6 cellular contexts compared by ENCODE assay signal in genomic region chr17:78185981-78186688, GRCh38. TPM values are rescaled to one million over a fixed set of nuclear protein-coding genes. Genes with fewer than 3 reads are reported as not detected.
DNase-seq lines count a peak whose midpoint lies in the region; ATAC-seq and TF ChIP-seq lines count a peak whose summit lies in the region.

No MANE protein-coding gene starts in this region.

- intact Hi-C loops in OCI-LY7 (cut with micrococcal nuclease; ENCODE audit: unreplicated experiment) = loop anchor here (2.0 kb wide), 1 partner anchor 61 kb away; no protein-coding TSS in a partner anchor
- intact Hi-C loops in tibial artery (cut with DNase I; ENCODE audit: low total_unique reads) = no loop called here

- peaks cover 49% of the 10 kb centered on the region for H3K36me3 ChIP-seq in OCI-LY7 (ENCODE audit: insufficient read depth, low read length)
- H3K36me3 ChIP-seq in tibial artery = peaks cover 0 to 9% (median 7%) of the 10 kb centered on the region in 3 donors

- H3K4me3 ChIP-seq in OCI-LY7 (ENCODE audit: low read depth, low read length, poor library complexity, severe bottlenecking) = peak overlapping the region; percentile 76
- H3K4me3 ChIP-seq in fibroblast of mammary gland (ENCODE audit: control insufficient read depth, low read depth, low read length) = peak overlapping the region; percentile 76
- H3K4me3 ChIP-seq in tibial artery = peak overlapping the region; percentile 43 to 54

- H3K27ac ChIP-seq in OCI-LY7 (ENCODE audit: low read depth, low read length, poor library complexity, severe bottlenecking) (no peak overlapping the region), tibial artery (no peak overlapping the region)

- POLR2A ChIA-PET in OCI-LY7 (lab: Charles Lee) = interaction anchor here (0.6 to 1.7 kb wide), 8 partner anchors 10 to 71 kb away, joined by 3 to 6 read pairs (median 3); partner anchors contain the start of gene TMC6

- peak overlapping the region; percentile 84 for H3K4me2 ChIP-seq in OCI-LY7 (ENCODE audit: low read length)

- H3K9me2 ChIP-seq in OCI-LY7 (ENCODE audit: insufficient read depth, low read length) = no peaks in the 10 kb centered on the region

- peaks cover 3% of the 10 kb centered on the region; the same call in 1 of the 2 replicates for H4K20me1 ChIP-seq in OCI-LY7 (ENCODE audit: insufficient read depth, low read length)

- no peak for ATAC-seq in GM21367 (IDR thresholded peaks at IDR 0.05; ENCODE audit: unreplicated experiment)

- peaks cover 54% of the 10 kb centered on the region for H3K79me2 ChIP-seq in OCI-LY7 (ENCODE audit: insufficient read depth, low read depth, low read length)

- no peaks in the 10 kb centered on the region for H3K9me3 ChIP-seq in OCI-LY7 (ENCODE audit: low read length)
- no peaks in the 10 kb centered on the region for H3K9me3 ChIP-seq in tibial artery

- H3K4me1 ChIP-seq in OCI-LY7 (ENCODE audit: insufficient read depth, low read length, poor library complexity, severe bottlenecking) = peaks cover 58% of the 10 kb centered on the region
- peaks cover 0 to 20% (median 12%) of the 10 kb centered on the region in 4 donors for H3K4me1 ChIP-seq in tibial artery

- TF ChIP-seq CTCF in OCI-LY7 (conservative IDR thresholded peaks at IDR 0.05; ENCODE audit: low read length) = no peak
- TF ChIP-seq CTCF in fibroblast of mammary gland (conservative IDR thresholded peaks at IDR 0.05; ENCODE audit: control insufficient read depth, insufficient read depth, low read depth, low read length) = no peak
- no peak for TF ChIP-seq CTCF in tibial artery (IDR thresholded peaks at IDR 0.05)

- no TSS peak for BruUV-seq in OCI-LY7 (replicated peaks; lab: Mats Ljungman, UMichigan)

- CTCF ChIA-PET in OCI-LY7 (lab: Charles Lee; ENCODE audit: unreplicated experiment) = interaction anchor here (0.6 to 1.6 kb wide), 4 partner anchors 10 to 1771 kb away, joined by 3 to 5 read pairs (median 4); partner anchors contain the start of gene TMC8

- no peak overlapping the region for H2AFZ ChIP-seq in OCI-LY7 (ENCODE audit: low read length)

- peak; percentile 67 for DNase-seq in EH (ENCODE audit: low read depth)
- DNase-seq in OCI-LY7 (ENCODE audit: low spot score) = peak; percentile 53
- DNase-seq in fibroblast of mammary gland (ENCODE audit: low read depth) = peak; percentile 44
- DNase-seq in tibial artery = peak; percentile 48 to 76
- DNase-seq in NCI-H446 treated with DMSO at 0.1 percent for 48 hours (lab: John Stamatoyannopoulos, UW) = no peak

- no peaks in the 10 kb centered on the region for H3K27me3 ChIP-seq in tibial artery

RNA-seq across cellular contexts. Expression of gene TK1, which starts 0.7 kb away (rescaled TPM):
- 108 and 118 TPM in 2 replicates for total RNA-seq in OCI-LY7 (2014; rRNA removed; shearing (Covaris generic))
- 149 TPM in 2 replicates for total RNA-seq in OCI-LY7 (2022)

RNA-seq across cellular contexts. Expression of gene AFMID, which starts 1.0 kb away (rescaled TPM):
- 87.8 and 89.1 TPM in 2 replicates for total RNA-seq in OCI-LY7 (2014; rRNA removed; shearing (Covaris generic))
- total RNA-seq in OCI-LY7 (2022) = 90.2 and 101 TPM in 2 replicates

RNA-seq across cellular contexts. Expression of gene SYNGR2, which starts 17.8 kb away (rescaled TPM):
- total RNA-seq in OCI-LY7 (2014; rRNA removed; shearing (Covaris generic)) = 21.3 and 35.4 TPM in 2 replicates
- total RNA-seq in OCI-LY7 (2022) = 44.9 and 45.5 TPM in 2 replicates

RNA-seq across cellular contexts. Expression of gene BIRC5, which starts 27.9 kb away (rescaled TPM):
- total RNA-seq in OCI-LY7 (2014; rRNA removed; shearing (Covaris generic)) = 229 and 266 TPM in 2 replicates
- 184 and 190 TPM in 2 replicates for total RNA-seq in OCI-LY7 (2022)

RNA-seq across cellular contexts. Expression of gene C17orf99, which starts 40.0 kb away (rescaled TPM):
- total RNA-seq in OCI-LY7 (2014; rRNA removed; shearing (Covaris generic)) = not detected in 2 replicates
- total RNA-seq in OCI-LY7 (2022) = 1.1 TPM in 2 replicates
